2 cellular contexts compared by ENCODE assay signal in genomic region chr5:148385094-148385493, GRCh38.
TF ChIP-seq lines count a peak whose summit lies in the region.

No MANE protein-coding gene starts in this region.

TF ChIP-seq in A549, 52 proteins besides CTCF, POLR2A, EP300 and RAD21 (continued from another document):
- TF ChIP-seq NPAS2 (CRISPR knock-in tag; IDR thresholded peaks at IDR 0.05; ENCODE audit: borderline replicate concordance) (no peak), BHLHE40 (IDR thresholded peaks at IDR 0.05; ENCODE audit: low read depth, low read length) (no peak), HOXA7 (CRISPR knock-in tag; IDR thresholded peaks at IDR 0.05) (no peak), ZFP36 (IDR thresholded peaks at IDR 0.05; ENCODE audit: borderline replicate concordance, partially characterized antibody) (no peak), RNF2 (IDR thresholded peaks at IDR 0.05; ENCODE audit: borderline replicate concordance, low read depth) (no peak), JUN (IDR thresholded peaks at IDR 0.05) (no peak), RCOR1 (IDR thresholded peaks at IDR 0.05; ENCODE audit: low read depth, low read length) (no peak), SREBF2 (IDR thresholded peaks at IDR 0.05) (no peak), HDAC2 (IDR thresholded peaks at IDR 0.05) (no peak), ZNF302 (CRISPR knock-in tag; IDR thresholded peaks at IDR 0.05) (no peak), HOXB13 (CRISPR knock-in tag; IDR thresholded peaks at IDR 0.05; ENCODE audit: low read depth) (no peak)
- TF ChIP-seq, protein P1, sequence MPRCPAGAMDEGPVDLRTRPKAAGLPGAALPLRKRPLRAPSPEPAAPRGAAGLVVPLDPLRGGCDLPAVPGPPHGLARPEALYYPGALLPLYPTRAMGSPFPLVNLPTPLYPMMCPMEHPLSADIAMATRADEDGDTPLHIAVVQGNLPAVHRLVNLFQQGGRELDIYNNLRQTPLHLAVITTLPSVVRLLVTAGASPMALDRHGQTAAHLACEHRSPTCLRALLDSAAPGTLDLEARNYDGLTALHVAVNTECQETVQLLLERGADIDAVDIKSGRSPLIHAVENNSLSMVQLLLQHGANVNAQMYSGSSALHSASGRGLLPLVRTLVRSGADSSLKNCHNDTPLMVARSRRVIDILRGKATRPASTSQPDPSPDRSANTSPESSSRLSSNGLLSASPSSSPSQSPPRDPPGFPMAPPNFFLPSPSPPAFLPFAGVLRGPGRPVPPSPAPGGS (IDR thresholded peaks at IDR 0.05): no peak
- TF ChIP-seq, protein P2, sequence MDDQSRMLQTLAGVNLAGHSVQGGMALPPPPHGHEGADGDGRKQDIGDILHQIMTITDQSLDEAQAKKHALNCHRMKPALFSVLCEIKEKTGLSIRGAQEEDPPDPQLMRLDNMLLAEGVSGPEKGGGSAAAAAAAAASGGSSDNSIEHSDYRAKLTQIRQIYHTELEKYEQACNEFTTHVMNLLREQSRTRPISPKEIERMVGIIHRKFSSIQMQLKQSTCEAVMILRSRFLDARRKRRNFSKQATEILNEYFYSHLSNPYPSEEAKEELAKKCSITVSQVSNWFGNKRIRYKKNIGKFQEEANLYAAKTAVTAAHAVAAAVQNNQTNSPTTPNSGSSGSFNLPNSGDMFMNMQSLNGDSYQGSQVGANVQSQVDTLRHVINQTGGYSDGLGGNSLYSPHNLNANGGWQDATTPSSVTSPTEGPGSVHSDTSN (IDR thresholded peaks at IDR 0.05): no peak
TF ChIP-seq in A549: peak in this region for 0.

TF ChIP-seq in GM23338, 12 proteins besides CTCF, POLR2A, EP300 and RAD21 (continued from another document):
- TF ChIP-seq POLR2AphosphoS5 (IDR thresholded peaks at IDR 0.05; ENCODE audit: low read depth): no peak
- no peak for TF ChIP-seq EZH2 (IDR thresholded peaks at IDR 0.05; ENCODE audit: low read depth, unreplicated experiment)
- no peak for TF ChIP-seq ZNF331 (CRISPR knock-in tag; IDR thresholded peaks at IDR 0.05; ENCODE audit: low read depth)
- TF ChIP-seq EZH2phosphoT487 (IDR thresholded peaks at IDR 0.05; ENCODE audit: unreplicated experiment): no peak
- no peak for TF ChIP-seq REST (IDR thresholded peaks at IDR 0.05; ENCODE audit: unreplicated experiment)
- TF ChIP-seq ZNF462 (CRISPR knock-in tag; IDR thresholded peaks at IDR 0.05): no peak
- TF ChIP-seq NANOG (IDR thresholded peaks at IDR 0.05; ENCODE audit: borderline replicate concordance): no peak
- no peak for TF ChIP-seq ZNF114 (CRISPR knock-in tag; IDR thresholded peaks at IDR 0.05)
- no peak for TF ChIP-seq CREB1 (CRISPR knock-in tag; IDR thresholded peaks at IDR 0.05; ENCODE audit: low read depth)
